In genomic region chr4:173420324-173420752, GRCh38 we compare ENCODE assay signal across 7 cellular contexts. TPM values are rescaled to one million over a fixed set of nuclear protein-coding genes. Genes with fewer than 3 reads are reported as not detected.
A peak's percentile ranks its signal among the peaks of the same experiment; 100 is the strongest.
DNase-seq lines count a peak whose midpoint lies in the region; ATAC-seq and TF ChIP-seq lines count a peak whose summit lies in the region.

No MANE protein-coding gene starts in this region.

- no TSS peak for BruUV-seq in PC-9 (replicated peaks; lab: Mats Ljungman, UMichigan)

- no peak overlapping the region for H3K4me2 ChIP-seq in PC-9

- DNase-seq in GM12864 (ENCODE audit: low read depth) (no peak), PC-9 (no peak), epithelial cell of proximal tubule (ENCODE audit: low read depth) (no peak), psoas muscle (no peak), NCI-H1930 (lab: John Stamatoyannopoulos, UW) (no peak), lower leg skin (ENCODE audit: low spot score in 2 of 2) (no peak)

- no peaks in the 10 kb centered on the region for H3K79me2 ChIP-seq in PC-9 (ENCODE audit: low read depth)

- peaks cover 20% of the 10 kb centered on the region; the same call in 1 of the 2 replicates for H3F3A ChIP-seq in PC-9 (ENCODE audit: insufficient read depth, low read depth)

- H3K27ac ChIP-seq in PC-9 (no peak overlapping the region), psoas muscle (no peak overlapping the region)

- intact Hi-C loops in PC-9 (cut with micrococcal nuclease; ENCODE audit: unreplicated experiment) (loop anchor here (2.0 to 10.0 kb wide), 3 partner anchors 694 to 898 kb away; no protein-coding TSS in a partner anchor), psoas muscle (cut with DNase I) (loop anchor here in 1 of 2 donors (1.0 kb wide), 1 partner anchor 74 kb away; no protein-coding TSS in a partner anchor), lower leg skin (cut with DNase I; ENCODE audit: low total_unique reads) (loop anchor here (5.0 kb wide), 1 partner anchor 72 kb away; no protein-coding TSS in a partner anchor)

- no peaks in the 10 kb centered on the region for H3K9me2 ChIP-seq in PC-9 (ENCODE audit: insufficient read depth)

- H3K4me3 ChIP-seq in GM12864 (ENCODE audit: low read depth, low read length) (no peak overlapping the region), PC-9 (no peak overlapping the region), epithelial cell of proximal tubule (ENCODE audit: low read depth, low read length) (no peak overlapping the region), psoas muscle (no peak overlapping the region), lower leg skin (ENCODE audit: low read depth, poor library complexity, severe bottlenecking) (no peak overlapping the region)

- no peak for TF ChIP-seq POLR2A in lower leg skin (IDR thresholded peaks at IDR 0.05)

- H3K4me1 ChIP-seq in PC-9 (replicated peaks; ENCODE audit: insufficient read depth): peaks cover 27% of the 10 kb centered on the region
- H3K4me1 ChIP-seq in psoas muscle: no peaks in the 10 kb centered on the region

- no peaks in the 10 kb centered on the region for H3K36me3 ChIP-seq in PC-9 (ENCODE audit: low read depth)
- no peaks in the 10 kb centered on the region for H3K36me3 ChIP-seq in psoas muscle (ENCODE audit: insufficient read depth in 1 of 2, low read depth in 1 of 2)

- H3K9me3 ChIP-seq in PC-9 (ENCODE audit: insufficient read depth, low read depth) (no peaks in the 10 kb centered on the region), psoas muscle (no peaks in the 10 kb centered on the region)

- no peaks in the 10 kb centered on the region for H4K20me1 ChIP-seq in PC-9 (ENCODE audit: insufficient read depth)

- CTCF ChIA-PET in PC-9 (lab: Charles Lee): interaction anchor here (1.1 to 1.3 kb wide), 2 partner anchors 74 to 102 kb away, joined by 4 to 8 read pairs; no protein-coding TSS in a partner anchor

- H3K27me3 ChIP-seq in PC-9 (ENCODE audit: insufficient read depth, low read depth): no peaks in the 10 kb centered on the region
- H3K27me3 ChIP-seq in psoas muscle (ENCODE audit: insufficient read depth in 3 of 3, low read length in 2 of 3): no peaks in the 10 kb centered on the region

- ATAC-seq in HG02885 (IDR thresholded peaks at IDR 0.05; ENCODE audit: poor library complexity, unreplicated experiment): peak; percentile 63
- peak in 1 of 4 donors; percentile 60 for ATAC-seq in psoas muscle

- POLR2A ChIA-PET in PC-9 (lab: Charles Lee; ENCODE audit: unreplicated experiment): no interaction called here

- TF ChIP-seq CTCF in GM12864 (IDR thresholded peaks at IDR 0.05; ENCODE audit: low read depth, low read length, missing control alignments) (peak; percentile 29), PC-9 (conservative IDR thresholded peaks at IDR 0.05) (peak; percentile 62), epithelial cell of proximal tubule (conservative IDR thresholded peaks at IDR 0.05; ENCODE audit: low read depth, low read length) (peak; percentile 45), psoas muscle (IDR thresholded peaks at IDR 0.05) (peak; percentile 49), lower leg skin (IDR thresholded peaks at IDR 0.05) (no peak)

- no peak overlapping the region for H2AFZ ChIP-seq in PC-9

- WGBS in psoas muscle, 3 donors: 15 to 25% (median 19%) methylated on average over 4 of the region's 4 CpGs
- WGBS in lower leg skin, 2 donors: 12 to 22% methylated on average over 4 of the region's 4 CpGs

RNA-seq across cellular contexts. Expression of gene SCRG1, which starts 21.4 kb away (rescaled TPM):
- not detected in 2 replicates for total RNA-seq in PC-9 (2021)
- total RNA-seq in epithelial cell of proximal tubule: not detected in 2 replicates
- under 1 TPM in 1 of 4 donors, not detected in 3; 0.19 TPM for total RNA-seq in psoas muscle
- under 1 TPM in 2 of 3 donors, not detected in 1; 0.01 to 0.03 TPM for polyA plus RNA-seq in psoas muscle
- total RNA-seq in lower leg skin: under 1 TPM in 1 of 4 donors, not detected in 3; 0.71 TPM

RNA-seq across cellular contexts. Expression of gene SAP30, which starts 49.6 kb away (rescaled TPM):
- total RNA-seq in PC-9 (2021): 8.0 and 11.4 TPM in 2 replicates
- 32.6 and 34.0 TPM in 2 replicates for total RNA-seq in epithelial cell of proximal tubule
- total RNA-seq in psoas muscle: 1 to 10 TPM; 3.5 to 8.4 (median 6.4) TPM
- 10 to 100 TPM in 1 of 3 donors, 1 to 10 TPM in 2; 5.2 to 10.7 (median 7.7) TPM for polyA plus RNA-seq in psoas muscle
- total RNA-seq in lower leg skin: 10 to 100 TPM; 14.4 to 25.1 (median 18.3) TPM

Comparison
In these comparisons a context has a peak if more than half of its experiments do, and no peak if none do; other contexts are left out.
1. CTCF ChIP-seq: peak in GM12864 (single experiment), PC-9 (single experiment), epithelial cell of proximal tubule (single experiment) and psoas muscle (single experiment); none in lower leg skin (0 of 3).